15 cellular contexts compared by ENCODE assay signal in genomic region chr1:12305377-12305776, GRCh38.
DNase-seq lines count a peak whose midpoint lies in the region; ATAC-seq and TF ChIP-seq lines count a peak whose summit lies in the region.
"Had no signal": no experiment of that assay in that cellular context is flagged by ENCODE, and none has a peak within 500 bp of the region (broad histone marks: within the 10 kb centered on the region; RNA-seq: fewer than 3 reads in every experiment).

No MANE protein-coding gene starts in this region.

- no peaks in the 10 kb centered on the region for H3K79me2 ChIP-seq in OCI-LY7 (ENCODE audit: insufficient read depth, low read depth, low read length)

- CTCF ChIA-PET in OCI-LY7 (lab: Charles Lee; ENCODE audit: unreplicated experiment) = no interaction called here

- no peak overlapping the region for H3K4me3 ChIP-seq in astrocyte of the spinal cord (ENCODE audit: low read depth, low read length)
- H3K4me3 ChIP-seq in foreskin fibroblast (ENCODE audit: low read depth in 1 of 2, low read length in 2 of 2) = no peak overlapping the region
- no peak overlapping the region for H3K4me3 ChIP-seq in uterus
- no peak overlapping the region for H3K4me3 ChIP-seq in OCI-LY7 (ENCODE audit: low read depth, low read length, poor library complexity, severe bottlenecking)

- DNase-seq in HT1080 (ENCODE audit: low read depth) (peak; percentile 6), astrocyte of the spinal cord (ENCODE audit: low read depth, low spot score) (peak; percentile 13), foreskin fibroblast (peak; percentile 35 to 65), uterus (peak; percentile 22 to 29), GM13977 (ENCODE audit: low spot score) (no peak), OCI-LY7 (ENCODE audit: low spot score) (no peak)
- DNase-seq: CD8-positive, alpha-beta T cell; DMS79 treated with DMSO at 0.1 percent for 48 hours; H7; Karpas-422; NCI-H1105 treated with DMSO at 0.1 percent for 48 hours; NCI-H1930; NCI-H524; SIG-M5 had no signal

- intact Hi-C loops in uterus (cut with DNase I; ENCODE audit: low total_unique reads) (no loop called here), OCI-LY7 (cut with micrococcal nuclease; ENCODE audit: unreplicated experiment) (no loop called here)

- H3K4me2 ChIP-seq in OCI-LY7 (ENCODE audit: low read length) = no peak overlapping the region

- no TSS peak for BruUV-seq in OCI-LY7 (replicated peaks; lab: Mats Ljungman, UMichigan)

- H4K20me1 ChIP-seq in OCI-LY7 (ENCODE audit: insufficient read depth, low read length) = no peaks in the 10 kb centered on the region

- H3K27ac ChIP-seq in uterus (no peak overlapping the region), OCI-LY7 (ENCODE audit: low read depth, low read length, poor library complexity, severe bottlenecking) (no peak overlapping the region)

- ATAC-seq in GM21717 (IDR thresholded peaks at IDR 0.05; ENCODE audit: unreplicated experiment) = no peak
- ATAC-seq: CD8-positive, alpha-beta T cell had no signal

- no peak overlapping the region for H2AFZ ChIP-seq in OCI-LY7 (ENCODE audit: low read length)

- H3K9me3 ChIP-seq in uterus (no peaks in the 10 kb centered on the region), OCI-LY7 (ENCODE audit: low read length) (no peaks in the 10 kb centered on the region)

- TF ChIP-seq CTCF in astrocyte of the spinal cord (IDR thresholded peaks at IDR 0.05; ENCODE audit: low read depth, low read length) = no peak
- no peak for TF ChIP-seq CTCF in foreskin fibroblast (IDR thresholded peaks at IDR 0.05; ENCODE audit: low read depth, low read length)
- TF ChIP-seq CTCF in uterus (IDR thresholded peaks at IDR 0.05) = no peak
- no peak for TF ChIP-seq CTCF in GM13977 (IDR thresholded peaks at IDR 0.05; ENCODE audit: extremely low read depth, insufficient read depth, missing control alignments)
- no peak for TF ChIP-seq CTCF in OCI-LY7 (conservative IDR thresholded peaks at IDR 0.05; ENCODE audit: low read length)

- POLR2A ChIA-PET in OCI-LY7 (lab: Charles Lee) = no interaction called here

- no peak for TF ChIP-seq POLR2A in uterus (IDR thresholded peaks at IDR 0.05)

- H3K9me2 ChIP-seq in OCI-LY7 (ENCODE audit: insufficient read depth, low read length) = no peaks in the 10 kb centered on the region

- no peaks in the 10 kb centered on the region for H3K4me1 ChIP-seq in uterus
- no peaks in the 10 kb centered on the region for H3K4me1 ChIP-seq in OCI-LY7 (ENCODE audit: insufficient read depth, low read length, poor library complexity, severe bottlenecking)

- H3K27me3 ChIP-seq in uterus = no peaks in the 10 kb centered on the region

- H3K36me3 ChIP-seq in uterus = no peaks in the 10 kb centered on the region
- peaks cover 89% of the 10 kb centered on the region for H3K36me3 ChIP-seq in OCI-LY7 (ENCODE audit: insufficient read depth, low read length)

- in situ Hi-C loops in astrocyte of the spinal cord (cut with HindIII; ENCODE audit: low sequenced_read_pairs) (no loop called here), GM13977 (cut with MboI; ENCODE audit: low pct_unique_long_range_greater_than_20kb, low sequenced_read_pairs, unreplicated experiment) (loop anchor here (25.0 kb wide), 2 partner anchors 307 to 932 kb away; partner anchors contain the start of genes DHRS3 and PRAMEF18)

Comparison
In these comparisons a context has a peak if more than half of its experiments do, and no peak if none do; other contexts are left out.
1. DNase-seq: peak in HT1080 (single experiment), astrocyte of the spinal cord (single experiment), foreskin fibroblast (2 of 2) and uterus (2 of 2); none in GM13977 (single experiment) and OCI-LY7 (single experiment).